25 cellular contexts compared by ENCODE assay signal in the genomic region with DNA sequence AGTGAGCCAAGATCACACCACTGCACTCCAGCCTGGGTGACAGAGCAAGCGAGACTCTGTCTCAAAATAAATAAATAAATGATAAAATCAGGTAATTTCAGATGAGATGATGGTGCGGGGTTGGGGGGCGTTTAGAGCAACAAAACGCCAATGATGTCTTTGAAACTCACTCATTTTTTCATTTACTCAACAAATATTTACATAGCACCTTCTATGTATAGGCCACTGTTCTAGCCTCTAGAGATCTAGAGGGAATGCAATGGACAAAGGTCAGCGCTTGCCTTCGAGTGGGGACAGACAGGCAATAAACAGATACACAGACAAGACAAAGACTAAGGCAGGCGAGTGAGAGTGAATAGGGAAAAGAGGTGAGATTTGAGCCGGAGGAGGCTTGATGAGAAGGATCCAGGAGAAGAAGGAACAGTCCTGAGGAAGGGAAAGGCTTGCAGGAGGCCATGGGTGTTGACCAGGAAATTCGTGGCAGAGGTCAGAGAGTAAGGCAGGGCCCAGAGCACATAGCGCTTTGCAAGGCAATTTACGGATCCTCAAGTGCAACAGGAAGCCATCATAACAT. TPM values are rescaled to one million over a fixed set of nuclear protein-coding genes. Genes with fewer than 3 reads are reported as not detected.
DNase-seq lines count a peak whose midpoint lies in the region; ATAC-seq, FAIRE-seq and TF ChIP-seq lines count a peak whose summit lies in the region.
"Had no signal": no experiment of that assay in that cellular context is flagged by ENCODE, and none has a peak within 500 bp of the region (broad histone marks: within the 10 kb centered on the region; RNA-seq: fewer than 3 reads in every experiment).

No MANE protein-coding gene starts in this region.

- no peak for TF ChIP-seq RAD21 in HepG2 (CRISPR knock-in tag; IDR thresholded peaks at IDR 0.05)

- H3K36me3 ChIP-seq in heart right ventricle (no peaks in the 10 kb centered on the region), HepG2 (replicated peaks in 1 of 2; ENCODE audit: control insufficient read depth in 1 of 2, insufficient read depth in 2 of 2, low read length in 2 of 2) (no peaks in the 10 kb centered on the region), upper lobe of right lung (no peaks in the 10 kb centered on the region), lower lobe of right lung (no peaks in the 10 kb centered on the region)
- H3K36me3 ChIP-seq: BE2C, HAP-1 had no signal

- intact Hi-C loops in Right ventricle myocardium inferior (cut with DNase I), result no loop called here
- intact Hi-C loops in heart right ventricle (cut with DNase I), result no loop called here
- intact Hi-C loops in HepG2 (cut with micrococcal nuclease; ENCODE audit: unreplicated experiment), result no loop called here
- intact Hi-C loops in upper lobe of right lung (cut with DNase I), result no loop called here
- intact Hi-C loops in lower lobe of right lung (cut with DNase I), result no loop called here

- no peaks in the 10 kb centered on the region for H3K79me2 ChIP-seq in HepG2 (ENCODE audit: insufficient read depth, low read length)

- peak overlapping the region; percentile 95 for H3K4me2 ChIP-seq in HepG2 (ENCODE audit: low read depth, low read length)
- H3K4me2 ChIP-seq: GM23338 had no signal

- no peaks in the 10 kb centered on the region for H3K9me3 ChIP-seq in heart right ventricle
- H3K9me3 ChIP-seq in HepG2 (ENCODE audit: low read length), result no peaks in the 10 kb centered on the region
- no peaks in the 10 kb centered on the region for H3K9me3 ChIP-seq in upper lobe of right lung
- H3K9me3 ChIP-seq in lower lobe of right lung, result no peaks in the 10 kb centered on the region
- H3K9me3 ChIP-seq: BE2C, HAP-1 had no signal

- TF ChIP-seq CTCF in heart right ventricle (IDR thresholded peaks at IDR 0.05), result no peak
- TF ChIP-seq CTCF in HepG2 (CRISPR knock-in tag; IDR thresholded peaks at IDR 0.05), result no peak
- no peak for TF ChIP-seq CTCF in upper lobe of right lung (IDR thresholded peaks at IDR 0.05)
- no peak for TF ChIP-seq CTCF in lower lobe of right lung (IDR thresholded peaks at IDR 0.05)

- TF ChIP-seq EP300 in HepG2 (IDR thresholded peaks at IDR 0.05; ENCODE audit: low read depth in 2 of 2, low read length in 2 of 2), result peak; percentile 39 to 91; a peak in 3 of 4 replicates
- peak; percentile 61; the same call in 1 of the 2 replicates for TF ChIP-seq EP300 in HepG2 (CRISPR knock-in tag; IDR thresholded peaks at IDR 0.05; ENCODE audit: borderline replicate concordance)

- H3K27ac ChIP-seq in heart right ventricle, result no peak overlapping the region
- peak overlapping the region; percentile 95 for H3K27ac ChIP-seq in HepG2 (ENCODE audit: extremely low read length, insufficient read depth, low read length)
- H3K27ac ChIP-seq in upper lobe of right lung, result no peak overlapping the region
- no peak overlapping the region for H3K27ac ChIP-seq in lower lobe of right lung
- H3K27ac ChIP-seq in caudate nucleus (ENCODE audit: low read depth, low read length), result no peak overlapping the region

- POLR2A ChIA-PET in HepG2 (lab: Yijun Ruan, JAX), result interaction anchor here (0.8 to 4.0 kb wide), 4 partner anchors 13 to 86 kb away, joined by 4 to 21 read pairs (median 5); partner anchors contain the start of genes ALDH3A1 and ALDH3A2

- CTCF ChIA-PET in HepG2 (lab: Yijun Ruan, JAX; ENCODE audit: low intra/inter-chr PET ratio, low total read pairs), result no interaction called here

- no TSS peak for BruUV-seq in HepG2 (replicated peaks; lab: Mats Ljungman, UMichigan)

- WGBS in heart right ventricle, 2 donors, result 78% methylated on average over 11 of the region's 11 CpGs
- WGBS in HepG2 (ENCODE audit: low lambda C conversion rate), result 2% methylated on average over 11 of the region's 11 CpGs

- H3K4me1 ChIP-seq in heart right ventricle (peaks cover 0 to 9% (median 0%) of the 10 kb centered on the region in 9 donors), HepG2 (ENCODE audit: insufficient read depth, low read length) (peaks cover 92% of the 10 kb centered on the region), upper lobe of right lung (peaks cover 6% of the 10 kb centered on the region), lower lobe of right lung (peaks cover 23% of the 10 kb centered on the region)
- H3K4me1 ChIP-seq: BE2C, HAP-1 had no signal

- H3K9ac ChIP-seq in HepG2 (ENCODE audit: insufficient read depth, low read depth, low read length), result peak overlapping the region; percentile 56

- DNase-seq in Right ventricle myocardium inferior (ENCODE audit: missing footprints), result peak; percentile 4
- no peak for DNase-seq in heart right ventricle
- DNase-seq in NCI-H146 treated with DMSO at 0.1 percent for 48 hours (lab: John Stamatoyannopoulos, UW; ENCODE audit: unreplicated experiment), result peak; percentile 6
- peak; percentile 97 for DNase-seq in HepG2 (ENCODE audit: low spot score)
- no peak for DNase-seq in upper lobe of right lung
- DNase-seq in lower lobe of right lung, result no peak
- no peak for DNase-seq in caudate nucleus (lab: John Stamatoyannopoulos, UW)
- DNase-seq: BE2C, COR-L47, MV-4-11, NCI-H1105 treated with DMSO at 0.1 percent for 48 hours, NCI-H187, NCI-H446, NCI-H526 had no signal

- H3K4me3 ChIP-seq in heart right ventricle, result no peak overlapping the region
- H3K4me3 ChIP-seq in HepG2 (replicated peaks in 1 of 3; ENCODE audit: insufficient read depth in 1 of 3, low read depth in 2 of 3, low read length in 3 of 3), result peak overlapping the region in 2 of 3 experiments; percentile 41 to 54; a peak in 3 of 6 replicates
- H3K4me3 ChIP-seq in upper lobe of right lung, result no peak overlapping the region
- no peak overlapping the region for H3K4me3 ChIP-seq in lower lobe of right lung
- H3K4me3 ChIP-seq: GM23338, HAP-1 had no signal

- peak; percentile 95 for FAIRE-seq in HepG2 (lab: Jason Lieb, UNC)
- FAIRE-seq: A204.1, G401.6, GM12892 had no signal

- H3K27me3 ChIP-seq in heart right ventricle (no peaks in the 10 kb centered on the region), HepG2 (ENCODE audit: control insufficient read depth in 1 of 2, insufficient read depth in 2 of 2, low read length in 2 of 2) (no peaks in the 10 kb centered on the region; a peak in 1 of 5 replicates), upper lobe of right lung (no peaks in the 10 kb centered on the region), lower lobe of right lung (ENCODE audit: low read depth) (no peaks in the 10 kb centered on the region)
- H3K27me3 ChIP-seq: BE2C had no signal

- in situ Hi-C loops in HepG2 (cut with HindIII; ENCODE audit: extremely low pct_ligation_motif_present, low pct_unique_long_range_greater_than_20kb), result no loop called here

- no peaks in the 10 kb centered on the region for H4K20me1 ChIP-seq in HepG2 (ENCODE audit: insufficient read depth, low read length)

- no peak for ATAC-seq in Right ventricle myocardium inferior
- no peak for ATAC-seq in heart right ventricle
- ATAC-seq in HepG2, result peak; percentile 91
- peak; percentile 14 for ATAC-seq in upper lobe of right lung
- no peak for ATAC-seq in HG03135 (IDR thresholded peaks at IDR 0.05; ENCODE audit: unreplicated experiment)
- ATAC-seq in lower lobe of right lung, result no peak
- ATAC-seq: GM23338, SK-N-SH treated with all-trans-retinoic acid at 6 μM for 48 hours had no signal

- H2AFZ ChIP-seq in HepG2 (ENCODE audit: low read length), result peak overlapping the region; percentile 90
- H2AFZ ChIP-seq: GM23338 had no signal

- TF ChIP-seq POLR2A in HepG2 (IDR thresholded peaks at IDR 0.05; ENCODE audit: insufficient read depth in 1 of 2, low read depth in 2 of 2, low read length in 2 of 2), result no peak

RNA-seq across cellular contexts. Expression of gene ALDH3A1, which starts 14.1 kb away (rescaled TPM):
- not detected for total RNA-seq in Right ventricle myocardium inferior
- 1 to 10 TPM in 1 of 10 donors, under 1 TPM in 2, not detected in 7; 0.41 to 1.5 (median 0.48) TPM for total RNA-seq in heart right ventricle
- polyA plus RNA-seq in heart right ventricle, result under 1 TPM in 1 of 2 donors, not detected in 1; 0.12 TPM
- total RNA-seq in HepG2 (2016; rRNA removed; fragmentation: Illumina TruSeq; extraction: Trizol), result 0.45 and 0.62 TPM in 2 replicates
- 0.18 and 0.61 TPM in 2 replicates for total RNA-seq in HepG2 (2016; cell fraction: cytosol; rRNA removed; fragmentation: Illumina TruSeq; extraction: Trizol; ENCODE audit: low read depth)
- total RNA-seq in HepG2 (2016; cell fraction: insoluble cytoplasmic fraction; rRNA removed; fragmentation: Illumina TruSeq; extraction: Trizol), result 0.50 and 0.65 TPM in 2 replicates
- total RNA-seq in HepG2 (2016; cell fraction: membrane; rRNA removed; fragmentation: Illumina TruSeq; extraction: Trizol), result 0.38 and 0.49 TPM in 2 replicates
- total RNA-seq in HepG2 (2016; cell fraction: nucleus; rRNA removed; fragmentation: Illumina TruSeq; extraction: Trizol), result 0.25 and 0.50 TPM in 2 replicates
- polyA plus RNA-seq in HepG2 (2011; rRNA removed), result 0.07 and 0.29 TPM in 2 replicates
- 0.09 TPM in 1 of 2 replicates, not detected in the other for polyA plus RNA-seq in HepG2 (2011; cell fraction: cytosol; rRNA removed)
- polyA plus RNA-seq in HepG2 (2011; cell fraction: nucleus; rRNA removed), result 0.11 and 0.19 TPM in 2 replicates
- polyA plus RNA-seq in HepG2 (2012), result 0.08 and 0.13 TPM in 2 replicates
- polyA plus RNA-seq in HepG2 (2016; cell fraction: cytosol; fragmentation: Illumina TruSeq; extraction: Trizol; ENCODE audit: low read depth), result 0.10 and 0.26 TPM in 2 replicates
- polyA plus RNA-seq in HepG2 (2016; cell fraction: insoluble cytoplasmic fraction; fragmentation: Illumina TruSeq; extraction: Trizol; ENCODE audit: low read depth), result 0.56 and 0.68 TPM in 2 replicates
- 0.30 and 0.86 TPM in 2 replicates for polyA plus RNA-seq in HepG2 (2016; cell fraction: membrane; fragmentation: Illumina TruSeq; extraction: Trizol; ENCODE audit: low read depth)
- polyA plus RNA-seq in HepG2 (2016; cell fraction: nucleus; fragmentation: Illumina TruSeq; extraction: Trizol; ENCODE audit: insufficient read depth, low read depth), result 0.92 and 2.1 TPM in 2 replicates
- 10.9 TPM in 1 of 2 replicates, not detected in the other for polyA minus RNA-seq in HepG2 (2011; rRNA and poly(A)+ RNA removed; ENCODE audit: low replicate concordance)
- polyA minus RNA-seq in HepG2 (2011; cell fraction: cytosol; rRNA and poly(A)+ RNA removed), result not detected in 2 replicates
- polyA minus RNA-seq in HepG2 (2011; cell fraction: nucleus; rRNA and poly(A)+ RNA removed), result not detected in 2 replicates
- total RNA-seq in upper lobe of right lung, result 10.5 TPM
- 6.7 TPM for total RNA-seq in lower lobe of right lung
- total RNA-seq: Daoy, M059J had no signal
- polyA plus RNA-seq: IgD-negative memory B cell had no signal

RNA-seq across cellular contexts. Expression of gene SLC47A2, which starts 17.7 kb away (rescaled TPM):
- total RNA-seq in Right ventricle myocardium inferior (not detected), heart right ventricle (under 1 TPM in 1 of 10 donors, not detected in 9; 0.21 TPM), HepG2 (2016; rRNA removed; fragmentation: Illumina TruSeq; extraction: Trizol) (0.04 TPM in 1 of 2 replicates, not detected in the other), upper lobe of right lung (not detected), lower lobe of right lung (not detected)
- polyA plus RNA-seq in heart right ventricle (not detected), HepG2 (2011; rRNA removed) (not detected in 2 replicates)
- not detected in 2 replicates for total RNA-seq in HepG2 (2016; cell fraction: cytosol; rRNA removed; fragmentation: Illumina TruSeq; extraction: Trizol; ENCODE audit: low read depth)
- total RNA-seq in HepG2 (2016; cell fraction: insoluble cytoplasmic fraction; rRNA removed; fragmentation: Illumina TruSeq; extraction: Trizol), result 0.04 TPM in 1 of 2 replicates, not detected in the other
- total RNA-seq in HepG2 (2016; cell fraction: membrane; rRNA removed; fragmentation: Illumina TruSeq; extraction: Trizol), result 0.06 TPM in 1 of 2 replicates, not detected in the other
- total RNA-seq in HepG2 (2016; cell fraction: nucleus; rRNA removed; fragmentation: Illumina TruSeq; extraction: Trizol), result 0.25 TPM in 1 of 2 replicates, not detected in the other
- polyA plus RNA-seq in HepG2 (2011; cell fraction: cytosol; rRNA removed), result not detected in 2 replicates
- not detected in 2 replicates for polyA plus RNA-seq in HepG2 (2011; cell fraction: nucleus; rRNA removed)
- 0.07 and 0.17 TPM in 2 replicates for polyA plus RNA-seq in HepG2 (2012)
- not detected in 2 replicates for polyA plus RNA-seq in HepG2 (2016; cell fraction: cytosol; fragmentation: Illumina TruSeq; extraction: Trizol; ENCODE audit: low read depth)
- not detected in 2 replicates for polyA plus RNA-seq in HepG2 (2016; cell fraction: insoluble cytoplasmic fraction; fragmentation: Illumina TruSeq; extraction: Trizol; ENCODE audit: low read depth)
- polyA plus RNA-seq in HepG2 (2016; cell fraction: membrane; fragmentation: Illumina TruSeq; extraction: Trizol; ENCODE audit: low read depth), result not detected in 2 replicates
- not detected in 2 replicates for polyA plus RNA-seq in HepG2 (2016; cell fraction: nucleus; fragmentation: Illumina TruSeq; extraction: Trizol; ENCODE audit: insufficient read depth, low read depth)
- 0.21 TPM in 1 of 2 replicates, not detected in the other for polyA minus RNA-seq in HepG2 (2011; rRNA and poly(A)+ RNA removed; ENCODE audit: low replicate concordance)
- polyA minus RNA-seq in HepG2 (2011; cell fraction: cytosol; rRNA and poly(A)+ RNA removed), result not detected in 2 replicates
- polyA minus RNA-seq in HepG2 (2011; cell fraction: nucleus; rRNA and poly(A)+ RNA removed), result not detected in 2 replicates
- total RNA-seq: Daoy, GM23338, HT1080, M059J had no signal
- polyA plus RNA-seq: GM23338 had no signal

Comparison
In these comparisons a context has a peak if more than half of its experiments do, and no peak if none do; other contexts are left out.
1. DNase-seq: peak in Right ventricle myocardium inferior (single experiment), NCI-H146 treated with DMSO at 0.1 percent for 48 hours (single experiment) and HepG2 (single experiment); none in heart right ventricle (0 of 2), upper lobe of right lung (single experiment), lower lobe of right lung (single experiment) and caudate nucleus (0 of 61).
2. ATAC-seq: peak in HepG2 (single experiment) and upper lobe of right lung (single experiment); none in Right ventricle myocardium inferior (single experiment), heart right ventricle (0 of 8), HG03135 (single experiment) and lower lobe of right lung (0 of 2).
3. H3K4me3 ChIP-seq: peak in HepG2 (2 of 3); none in heart right ventricle (0 of 10), upper lobe of right lung (single experiment) and lower lobe of right lung (single experiment).